Comparison of ENCODE assay signal across 8 cellular contexts in the genomic region with DNA sequence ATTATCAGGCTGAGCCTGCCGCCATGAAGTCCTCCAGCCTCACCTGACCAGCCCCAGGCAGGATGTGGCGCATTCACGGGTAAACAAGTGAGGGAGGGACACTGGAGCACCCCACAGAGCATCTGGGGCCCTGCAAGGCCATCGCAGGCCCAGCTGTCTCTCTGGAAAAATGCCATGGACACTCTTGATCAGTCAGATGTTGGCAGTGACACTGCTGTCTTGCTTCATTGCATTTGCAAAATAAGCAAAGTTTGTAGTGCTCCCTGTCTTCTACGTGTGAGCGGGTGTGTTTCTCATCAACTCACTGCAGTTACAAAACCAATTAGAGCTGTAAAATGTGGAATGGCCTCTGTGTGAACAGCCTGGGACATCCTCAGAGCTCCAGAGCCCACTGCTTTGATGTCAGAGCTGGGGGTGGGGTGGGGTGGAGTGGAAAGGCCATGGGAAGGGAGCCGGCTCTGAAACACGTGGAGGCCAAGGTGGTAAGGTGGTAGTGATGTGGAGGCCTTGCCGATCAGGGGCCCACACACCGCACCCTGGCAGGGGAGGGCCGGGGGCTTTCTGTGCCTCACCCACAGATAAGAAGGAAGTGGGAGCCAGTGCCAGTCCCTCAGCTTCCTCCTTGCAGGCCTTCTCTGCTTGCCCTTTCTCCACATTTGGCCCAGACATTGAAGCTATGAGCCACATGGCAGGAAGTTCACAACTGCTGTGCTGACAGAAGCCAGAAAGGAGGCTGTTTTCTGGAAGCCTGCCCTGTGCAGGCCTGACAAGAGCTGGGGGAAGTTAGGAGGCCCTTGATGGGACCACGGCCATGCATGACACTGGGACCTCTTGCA.
DNase-seq lines count a peak whose midpoint lies in the region; ATAC-seq, FAIRE-seq and TF ChIP-seq lines count a peak whose summit lies in the region.

No MANE protein-coding gene starts in this region.

- no peak overlapping the region for H3K4me2 ChIP-seq in endothelial cell of umbilical vein (ENCODE audit: insufficient read depth, low read length)

- H3K36me3 ChIP-seq in endothelial cell of umbilical vein (ENCODE audit: control insufficient read depth in 2 of 2, extremely low read depth in 1 of 2, insufficient read depth in 2 of 2, low read length in 2 of 2) (no peaks in the 10 kb centered on the region), brain microvascular endothelial cell (replicated peaks) (no peaks in the 10 kb centered on the region)

- H3K4me3 Mint-ChIP-seq in nephron, result no peak overlapping the region
- no peak overlapping the region for H3K4me3 Mint-ChIP-seq in activated naive CD4-positive, alpha-beta T cell treated with anti-CD3 and anti-CD28 coated beads for 36 hours

- no peak for FAIRE-seq in endothelial cell of umbilical vein (lab: Jason Lieb, UNC)

- no peaks in the 10 kb centered on the region for H3K9me3 Mint-ChIP-seq in nephron
- no peaks in the 10 kb centered on the region for H3K9me3 Mint-ChIP-seq in activated naive CD4-positive, alpha-beta T cell treated with anti-CD3 and anti-CD28 coated beads for 36 hours

- no peak for TF ChIP-seq POLR2A in endothelial cell of umbilical vein (IDR thresholded peaks at IDR 0.05; ENCODE audit: low read depth, low read length)

- H3K9ac ChIP-seq in endothelial cell of umbilical vein (replicated peaks; ENCODE audit: extremely low read depth, insufficient read depth, low read length), result no peak overlapping the region

- H3K9me1 ChIP-seq in endothelial cell of umbilical vein (replicated peaks; ENCODE audit: control insufficient read depth, extremely low read depth, insufficient read depth, low read length), result no peaks in the 10 kb centered on the region

- no peaks in the 10 kb centered on the region for H3K79me2 ChIP-seq in endothelial cell of umbilical vein (ENCODE audit: control insufficient read depth, insufficient read depth, low read length)

- TF ChIP-seq CTCF in endothelial cell of umbilical vein (IDR thresholded peaks at IDR 0.05; ENCODE audit: extremely low read depth in 1 of 2, insufficient read depth in 1 of 2, low read depth in 1 of 2, low read length in 2 of 2) (no peak), nephron (IDR thresholded peaks at IDR 0.05; ENCODE audit: unreplicated experiment in 3 of 3) (no peak), brain microvascular endothelial cell (IDR thresholded peaks at IDR 0.05; ENCODE audit: low read depth, low read length, missing control alignments) (no peak)

- no peak overlapping the region for H3K4me3 ChIP-seq in endothelial cell of umbilical vein (replicated peaks in 1 of 3; ENCODE audit: insufficient read depth in 1 of 3, low read depth in 1 of 3, low read length in 3 of 3)
- no peak overlapping the region for H3K4me3 ChIP-seq in brain microvascular endothelial cell (ENCODE audit: low read depth, low read length)

- BruUV-seq in endothelial cell of umbilical vein (replicated peaks; lab: Mats Ljungman, UMichigan), result no TSS peak

- no peak overlapping the region for H2AFZ ChIP-seq in endothelial cell of umbilical vein (ENCODE audit: low read depth, low read length)

- H3K27me3 ChIP-seq in endothelial cell of umbilical vein (ENCODE audit: control insufficient read depth in 2 of 2, insufficient read depth in 2 of 2, low read length in 2 of 2) (peaks cover 0 to 3% of the 10 kb centered on the region in 2 experiments), brain microvascular endothelial cell (replicated peaks) (peaks cover 2% of the 10 kb centered on the region)

- DNase-seq in CD1c-positive myeloid dendritic cell (ENCODE audit: extremely low spot score), result peak; percentile 79
- DNase-seq in NCI-H345 (lab: John Stamatoyannopoulos, UW), result peak; percentile 89
- peak; percentile 16 for DNase-seq in endothelial cell of umbilical vein (ENCODE audit: low read depth, low spot score)
- DNase-seq in brain microvascular endothelial cell, result no peak
- no peak for DNase-seq in activated naive CD4-positive, alpha-beta T cell treated with anti-CD3 and anti-CD28 coated beads for 36 hours
- no peak for DNase-seq in activated gamma-delta T cell treated with Interleukin-2 at 50 U/mL for 16 hours

- H3K27me3 Mint-ChIP-seq in nephron (ENCODE audit: low read depth), result peaks cover 3% of the 10 kb centered on the region
- H3K27me3 Mint-ChIP-seq in activated naive CD4-positive, alpha-beta T cell treated with anti-CD3 and anti-CD28 coated beads for 36 hours (ENCODE audit: low read depth), result no peaks in the 10 kb centered on the region

- H3K36me3 Mint-ChIP-seq in nephron (ENCODE audit: low read depth), result no peaks in the 10 kb centered on the region
- no peaks in the 10 kb centered on the region for H3K36me3 Mint-ChIP-seq in activated naive CD4-positive, alpha-beta T cell treated with anti-CD3 and anti-CD28 coated beads for 36 hours (ENCODE audit: low read depth)

- no peaks in the 10 kb centered on the region for H3K9me3 ChIP-seq in endothelial cell of umbilical vein (replicated peaks; ENCODE audit: control insufficient read depth, insufficient read depth, low read length)

- dilution Hi-C loops in endothelial cell of umbilical vein (cut with MboI; ENCODE audit: extremely low pct_ligation_motif_present, low sequenced_read_pairs), result no loop called here

- H3K4me1 ChIP-seq in endothelial cell of umbilical vein (ENCODE audit: control insufficient read depth, extremely low read depth, insufficient read depth, low read length), result no peaks in the 10 kb centered on the region

- H3K27ac ChIP-seq in endothelial cell of umbilical vein (ENCODE audit: insufficient read depth, low read depth, low read length) (no peak overlapping the region), brain microvascular endothelial cell (no peak overlapping the region)

- in situ Hi-C loops in brain microvascular endothelial cell (cut with HindIII; ENCODE audit: low pct_ligation_motif_present, low sequenced_read_pairs), result no loop called here

- H4K20me1 ChIP-seq in endothelial cell of umbilical vein (replicated peaks; ENCODE audit: control insufficient read depth, extremely low read depth, insufficient read depth, low read length), result no peaks in the 10 kb centered on the region

- peaks cover 59% of the 10 kb centered on the region for H3K4me1 Mint-ChIP-seq in nephron
- H3K4me1 Mint-ChIP-seq in activated naive CD4-positive, alpha-beta T cell treated with anti-CD3 and anti-CD28 coated beads for 36 hours (ENCODE audit: low read depth), result peaks cover 4% of the 10 kb centered on the region

- peak overlapping the region; percentile 58 to 87 (median 79) for H3K27ac Mint-ChIP-seq in nephron
- H3K27ac Mint-ChIP-seq in activated naive CD4-positive, alpha-beta T cell treated with anti-CD3 and anti-CD28 coated beads for 36 hours, result no peak overlapping the region

- POLR2A ChIA-PET in endothelial cell of umbilical vein (lab: Charles Lee), result no interaction called here

- CTCF ChIA-PET in endothelial cell of umbilical vein (lab: Charles Lee), result no interaction called here
- CTCF ChIA-PET in activated naive CD4-positive, alpha-beta T cell treated with anti-CD3 and anti-CD28 coated beads for 36 hours (lab: Charles Lee), result interaction anchor here (0.7 kb wide), 1 partner anchor 239 kb away, joined by 3 read pairs; no protein-coding TSS in a partner anchor

- ATAC-seq in HG03460 (IDR thresholded peaks at IDR 0.05; ENCODE audit: unreplicated experiment), result no peak

- intact Hi-C loops in endothelial cell of umbilical vein (cut with micrococcal nuclease), result no loop called here
- intact Hi-C loops in activated naive CD4-positive, alpha-beta T cell treated with anti-CD3 and anti-CD28 coated beads for 36 hours (cut with micrococcal nuclease), result no loop called here

TF ChIP-seq in endothelial cell of umbilical vein, 7 proteins besides CTCF, POLR2A, EP300 and RAD21:
- TF ChIP-seq, protein P1, sequence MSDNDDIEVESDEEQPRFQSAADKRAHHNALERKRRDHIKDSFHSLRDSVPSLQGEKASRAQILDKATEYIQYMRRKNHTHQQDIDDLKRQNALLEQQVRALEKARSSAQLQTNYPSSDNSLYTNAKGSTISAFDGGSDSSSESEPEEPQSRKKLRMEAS (IDR thresholded peaks at IDR 0.05; ENCODE audit: insufficient read depth, insufficient read length), result no peak
- TF ChIP-seq GATA2 (IDR thresholded peaks at IDR 0.05; ENCODE audit: insufficient read depth, insufficient read length, low read depth, low read length) (no peak), JUN (IDR thresholded peaks at IDR 0.05; ENCODE audit: borderline replicate concordance, insufficient read depth, insufficient read length, low read depth) (no peak), EZH2 (IDR thresholded peaks at IDR 0.05; ENCODE audit: borderline replicate concordance, low read depth, low read length, severe bottlenecking) (no peak), MYC (IDR thresholded peaks at IDR 0.05; ENCODE audit: low read depth, low read length) (no peak), POLR2AphosphoS5 (IDR thresholded peaks at IDR 0.05; ENCODE audit: insufficient read depth, low read depth, low read length) (no peak), FOS (IDR thresholded peaks at IDR 0.05; ENCODE audit: borderline replicate concordance, insufficient read depth, low read length) (no peak)
TF ChIP-seq in endothelial cell of umbilical vein: peak in this region for 0.

Comparison
In these comparisons a context has a peak if more than half of its experiments do, and no peak if none do; other contexts are left out.
1. DNase-seq: peak in CD1c-positive myeloid dendritic cell (single experiment), NCI-H345 (single experiment) and endothelial cell of umbilical vein (single experiment); none in brain microvascular endothelial cell (single experiment), activated naive CD4-positive, alpha-beta T cell treated with anti-CD3 and anti-CD28 coated beads for 36 hours (single experiment) and activated gamma-delta T cell treated with Interleukin-2 at 50 U/mL for 16 hours (single experiment).